ENCODE assay signal across 1 cellular context in the genomic region with DNA sequence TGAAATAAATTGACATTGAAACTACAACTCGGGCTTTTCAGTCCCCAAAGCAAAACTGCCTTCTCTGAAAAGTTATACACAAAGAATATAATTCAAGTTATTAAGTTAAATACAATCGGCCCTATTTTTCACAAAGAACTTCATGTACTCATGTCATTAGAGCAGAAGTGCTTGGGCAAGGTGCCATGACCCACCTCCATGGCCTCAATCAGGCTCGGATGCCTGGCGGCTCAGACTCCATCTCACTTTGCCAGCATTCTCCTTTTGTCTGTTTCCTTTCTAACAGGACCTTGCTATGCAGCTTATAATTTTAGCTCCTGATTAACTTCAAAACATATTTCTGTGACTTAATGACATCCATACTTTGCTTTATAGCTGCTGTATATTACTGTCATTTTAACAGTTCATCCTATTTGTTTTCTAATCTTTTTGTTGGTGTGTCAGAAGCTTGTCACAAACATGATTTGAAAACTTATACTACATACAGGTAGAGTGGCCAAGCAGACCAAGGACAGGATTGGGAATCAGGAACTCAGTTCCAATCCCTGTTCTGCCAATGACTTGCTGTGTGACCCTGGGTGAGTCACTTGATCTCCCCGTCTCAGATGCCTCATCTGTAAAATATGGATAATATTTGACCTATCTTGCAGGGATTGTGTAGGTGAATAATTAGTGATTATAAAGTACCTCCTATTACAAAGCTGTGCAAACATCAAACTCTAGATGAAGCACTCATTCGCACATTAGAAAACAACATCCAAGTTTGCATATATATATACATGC.
TF ChIP-seq lines count a peak whose summit lies in the region.

No MANE protein-coding gene starts in this region.

TF ChIP-seq in SK-N-SH, 30 proteins besides CTCF, POLR2A, EP300 and RAD21 (continued from another document):
- TF ChIP-seq, protein P1, sequence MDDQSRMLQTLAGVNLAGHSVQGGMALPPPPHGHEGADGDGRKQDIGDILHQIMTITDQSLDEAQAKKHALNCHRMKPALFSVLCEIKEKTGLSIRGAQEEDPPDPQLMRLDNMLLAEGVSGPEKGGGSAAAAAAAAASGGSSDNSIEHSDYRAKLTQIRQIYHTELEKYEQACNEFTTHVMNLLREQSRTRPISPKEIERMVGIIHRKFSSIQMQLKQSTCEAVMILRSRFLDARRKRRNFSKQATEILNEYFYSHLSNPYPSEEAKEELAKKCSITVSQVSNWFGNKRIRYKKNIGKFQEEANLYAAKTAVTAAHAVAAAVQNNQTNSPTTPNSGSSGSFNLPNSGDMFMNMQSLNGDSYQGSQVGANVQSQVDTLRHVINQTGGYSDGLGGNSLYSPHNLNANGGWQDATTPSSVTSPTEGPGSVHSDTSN (IDR thresholded peaks at IDR 0.05), result no peak
- no peak for TF ChIP-seq NFIC (IDR thresholded peaks at IDR 0.05; ENCODE audit: borderline replicate concordance)
- TF ChIP-seq YY1 (IDR thresholded peaks at IDR 0.05; ENCODE audit: low read depth), result no peak
- TF ChIP-seq, protein P2, sequence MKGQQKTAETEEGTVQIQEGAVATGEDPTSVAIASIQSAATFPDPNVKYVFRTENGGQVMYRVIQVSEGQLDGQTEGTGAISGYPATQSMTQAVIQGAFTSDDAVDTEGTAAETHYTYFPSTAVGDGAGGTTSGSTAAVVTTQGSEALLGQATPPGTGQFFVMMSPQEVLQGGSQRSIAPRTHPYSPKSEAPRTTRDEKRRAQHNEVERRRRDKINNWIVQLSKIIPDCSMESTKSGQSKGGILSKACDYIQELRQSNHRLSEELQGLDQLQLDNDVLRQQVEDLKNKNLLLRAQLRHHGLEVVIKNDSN (IDR thresholded peaks at IDR 0.05; ENCODE audit: borderline replicate concordance, low read depth), result no peak
- TF ChIP-seq, protein P3, sequence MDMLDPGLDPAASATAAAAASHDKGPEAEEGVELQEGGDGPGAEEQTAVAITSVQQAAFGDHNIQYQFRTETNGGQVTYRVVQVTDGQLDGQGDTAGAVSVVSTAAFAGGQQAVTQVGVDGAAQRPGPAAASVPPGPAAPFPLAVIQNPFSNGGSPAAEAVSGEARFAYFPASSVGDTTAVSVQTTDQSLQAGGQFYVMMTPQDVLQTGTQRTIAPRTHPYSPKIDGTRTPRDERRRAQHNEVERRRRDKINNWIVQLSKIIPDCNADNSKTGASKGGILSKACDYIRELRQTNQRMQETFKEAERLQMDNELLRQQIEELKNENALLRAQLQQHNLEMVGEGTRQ (IDR thresholded peaks at IDR 0.05; ENCODE audit: borderline replicate concordance, low read depth, low read length), result no peak
- TF ChIP-seq, protein P4, sequence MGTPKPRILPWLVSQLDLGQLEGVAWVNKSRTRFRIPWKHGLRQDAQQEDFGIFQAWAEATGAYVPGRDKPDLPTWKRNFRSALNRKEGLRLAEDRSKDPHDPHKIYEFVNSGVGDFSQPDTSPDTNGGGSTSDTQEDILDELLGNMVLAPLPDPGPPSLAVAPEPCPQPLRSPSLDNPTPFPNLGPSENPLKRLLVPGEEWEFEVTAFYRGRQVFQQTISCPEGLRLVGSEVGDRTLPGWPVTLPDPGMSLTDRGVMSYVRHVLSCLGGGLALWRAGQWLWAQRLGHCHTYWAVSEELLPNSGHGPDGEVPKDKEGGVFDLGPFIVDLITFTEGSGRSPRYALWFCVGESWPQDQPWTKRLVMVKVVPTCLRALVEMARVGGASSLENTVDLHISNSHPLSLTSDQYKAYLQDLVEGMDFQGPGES (IDR thresholded peaks at IDR 0.05; ENCODE audit: low read depth, low read length), result no peak
- TF ChIP-seq RXRA (IDR thresholded peaks at IDR 0.05; ENCODE audit: borderline replicate concordance, low read depth), result no peak
- TF ChIP-seq SMC3 (IDR thresholded peaks at IDR 0.05; ENCODE audit: low read depth, low read length), result no peak
- TF ChIP-seq TEAD4 (IDR thresholded peaks at IDR 0.05; ENCODE audit: borderline replicate concordance, insufficient read depth), result no peak
